In genomic region chrX:1591102-1591862, GRCh38 we compare ENCODE assay signal across 8 cellular contexts. TPM values are rescaled to one million over a fixed set of nuclear protein-coding genes. Genes with fewer than 3 reads are reported as not detected.
DNase-seq lines count a peak whose midpoint lies in the region; ATAC-seq, FAIRE-seq and TF ChIP-seq lines count a peak whose summit lies in the region.

TSS of gene AKAP17A (plus strand) at chrX:1591604. CDS start at chrX:1593463, 1,859 bp downstream.

- peak within 1 kb of the TSS; percentile 92 for H3K4me3 ChIP-seq in OCI-LY1 (ENCODE audit: low read depth, low read length, poor library complexity, severe bottlenecking)
- peak within 1 kb of the TSS; percentile 76 to 96 (median 90) for H3K4me3 ChIP-seq in endothelial cell of umbilical vein (replicated peaks in 1 of 3; ENCODE audit: insufficient read depth in 1 of 3, low read depth in 1 of 3, low read length in 3 of 3)

- peak within 1 kb of the TSS; percentile 79 for H3K27ac Mint-ChIP-seq in Calu3 (ENCODE audit: unreplicated experiment)
- peak within 1 kb of the TSS; percentile 98 for H3K27ac Mint-ChIP-seq in mesothelial cell of epicardium

- dilution Hi-C loops in endothelial cell of umbilical vein (cut with MboI; ENCODE audit: extremely low pct_ligation_motif_present, low sequenced_read_pairs) = no loop called here

- peak within 1 kb of the TSS; percentile 92 for H3K27ac ChIP-seq in OCI-LY1 (ENCODE audit: low read depth, low read length, poor library complexity, severe bottlenecking)
- H3K27ac ChIP-seq in endothelial cell of umbilical vein (ENCODE audit: insufficient read depth, low read depth, low read length) = peak within 1 kb of the TSS; percentile 89

- BruUV-seq in Calu3 (replicated peaks; lab: Mats Ljungman, UMichigan) = no TSS peak
- BruUV-seq in endothelial cell of umbilical vein (replicated peaks; lab: Mats Ljungman, UMichigan) = no TSS peak

- H3K79me2 ChIP-seq in OCI-LY1 (ENCODE audit: insufficient read depth, low read length) = peaks cover 26% of the 10 kb centered on the region
- peaks cover 40% of the 10 kb centered on the region for H3K79me2 ChIP-seq in endothelial cell of umbilical vein (ENCODE audit: control insufficient read depth, insufficient read depth, low read length)

- H3K4me1 Mint-ChIP-seq in Calu3 (ENCODE audit: low read depth, unreplicated experiment) (no peaks in the 10 kb centered on the region), mesothelial cell of epicardium (peaks cover 9% of the 10 kb centered on the region)

- peak within 1 kb of the TSS; percentile 83 for H3K4me3 Mint-ChIP-seq in Calu3 (ENCODE audit: low read depth, unreplicated experiment)
- peak within 1 kb of the TSS; percentile 93 for H3K4me3 Mint-ChIP-seq in mesothelial cell of epicardium

- DNase-seq in Calu3 (peak; percentile 97), HuH-7 (ENCODE audit: low spot score) (peak; percentile 82), endothelial cell of umbilical vein (ENCODE audit: low read depth, low spot score) (peak; percentile 95), mesothelial cell of epicardium (ENCODE audit: low spot score in 2 of 2, unreplicated experiment in 2 of 2) (peak; percentile 97 to 99)
- peak; percentile 99 for DNase-seq in activated CD8-positive, alpha-beta memory T cell treated with anti-CD3 and anti-CD28 coated beads, Interleukin-2, amount 50 U/mL, for 4 hours
- peak; percentile 93 to 99 for DNase-seq in stimulated activated CD8-positive, alpha-beta memory T cell treated with anti-CD3 and anti-CD28 coated beads, Interleukin-15, amount 100 ng/mL, for 4 hours (ENCODE audit: low read depth in 2 of 2)

- POLR2A ChIA-PET in endothelial cell of umbilical vein (lab: Charles Lee) = no interaction called here

- H3K9ac ChIP-seq in OCI-LY1 (ENCODE audit: low read length) = peak within 1 kb of the TSS; percentile 87
- peak within 1 kb of the TSS; percentile 97 for H3K9ac ChIP-seq in endothelial cell of umbilical vein (replicated peaks; ENCODE audit: extremely low read depth, insufficient read depth, low read length)

- peak; percentile 77 for ATAC-seq in GM21515 (IDR thresholded peaks at IDR 0.05; ENCODE audit: unreplicated experiment)

- FAIRE-seq in endothelial cell of umbilical vein (lab: Jason Lieb, UNC) = peak; percentile 73

- H3K27me3 Mint-ChIP-seq in Calu3 (ENCODE audit: unreplicated experiment) (no peaks in the 10 kb centered on the region), mesothelial cell of epicardium (ENCODE audit: low read depth) (no peaks in the 10 kb centered on the region)

- TF ChIP-seq CTCF in Calu3 (IDR thresholded peaks at IDR 0.05; ENCODE audit: unreplicated experiment) (no peak), OCI-LY1 (IDR thresholded peaks at IDR 0.05; ENCODE audit: low read length) (no peak), endothelial cell of umbilical vein (IDR thresholded peaks at IDR 0.05; ENCODE audit: extremely low read depth in 1 of 2, insufficient read depth in 1 of 2, low read depth in 1 of 2, low read length in 2 of 2) (no peak), mesothelial cell of epicardium (IDR thresholded peaks at IDR 0.05; ENCODE audit: unreplicated experiment) (no peak)

- H3K9me1 ChIP-seq in endothelial cell of umbilical vein (replicated peaks; ENCODE audit: control insufficient read depth, extremely low read depth, insufficient read depth, low read length) = no peaks in the 10 kb centered on the region

- H3K4me2 ChIP-seq in OCI-LY1 (ENCODE audit: low read length) = peak within 1 kb of the TSS; percentile 91
- peak within 1 kb of the TSS; percentile 71 for H3K4me2 ChIP-seq in endothelial cell of umbilical vein (ENCODE audit: insufficient read depth, low read length)

- CTCF ChIA-PET in Calu3 (lab: Charles Lee) = no interaction called here
- CTCF ChIA-PET in endothelial cell of umbilical vein (lab: Charles Lee) = no interaction called here

- H3K36me3 Mint-ChIP-seq in Calu3 (ENCODE audit: insufficient read depth, unreplicated experiment) (peaks cover 47% of the 10 kb centered on the region), mesothelial cell of epicardium (peaks cover 11% of the 10 kb centered on the region)

- no peaks in the 10 kb centered on the region for H3K9me2 ChIP-seq in OCI-LY1 (ENCODE audit: low read depth, low read length)

- TF ChIP-seq POLR2A in endothelial cell of umbilical vein (IDR thresholded peaks at IDR 0.05; ENCODE audit: low read depth, low read length) = peak; percentile 88

- H2AFZ ChIP-seq in OCI-LY1 (ENCODE audit: low read length) (no peak within 1 kb of the TSS; the same call in 1 of the 2 replicates), endothelial cell of umbilical vein (ENCODE audit: low read depth, low read length) (peak within 1 kb of the TSS; percentile 39)

- peaks cover 32% of the 10 kb centered on the region for H3K4me1 ChIP-seq in OCI-LY1 (ENCODE audit: insufficient read depth, low read length, severe bottlenecking)
- peaks cover 2% of the 10 kb centered on the region for H3K4me1 ChIP-seq in endothelial cell of umbilical vein (ENCODE audit: control insufficient read depth, extremely low read depth, insufficient read depth, low read length)

- H3K9me3 Mint-ChIP-seq in Calu3 (ENCODE audit: low read depth, unreplicated experiment) (no peaks in the 10 kb centered on the region), mesothelial cell of epicardium (no peaks in the 10 kb centered on the region)

- H3F3A ChIP-seq in OCI-LY1 (ENCODE audit: insufficient read depth, low read length) = peaks cover 17% of the 10 kb centered on the region; the same call in 1 of the 2 replicates

- no peaks in the 10 kb centered on the region for H3K27me3 ChIP-seq in OCI-LY1 (ENCODE audit: insufficient read depth, low read length)
- no peaks in the 10 kb centered on the region for H3K27me3 ChIP-seq in endothelial cell of umbilical vein (ENCODE audit: control insufficient read depth in 2 of 2, insufficient read depth in 2 of 2, low read length in 2 of 2)

- H3K36me3 ChIP-seq in OCI-LY1 (ENCODE audit: insufficient read depth, low read length) (peaks cover 33% of the 10 kb centered on the region), endothelial cell of umbilical vein (ENCODE audit: control insufficient read depth in 2 of 2, extremely low read depth in 1 of 2, insufficient read depth in 2 of 2, low read length in 2 of 2) (peaks cover 6 to 23% of the 10 kb centered on the region in 2 experiments)

- H3K9me3 ChIP-seq in OCI-LY1 (ENCODE audit: low read length) (no peaks in the 10 kb centered on the region), endothelial cell of umbilical vein (replicated peaks; ENCODE audit: control insufficient read depth, insufficient read depth, low read length) (no peaks in the 10 kb centered on the region)

- no peaks in the 10 kb centered on the region for H4K20me1 ChIP-seq in OCI-LY1 (ENCODE audit: insufficient read depth, low read length)
- no peaks in the 10 kb centered on the region for H4K20me1 ChIP-seq in endothelial cell of umbilical vein (replicated peaks; ENCODE audit: control insufficient read depth, extremely low read depth, insufficient read depth, low read length)

- intact Hi-C loops in Calu3 (cut with micrococcal nuclease; ENCODE audit: unreplicated experiment) (no loop called here), endothelial cell of umbilical vein (cut with micrococcal nuclease) (loop anchor here (1.0 to 5.0 kb wide), 3 partner anchors 138 to 1002 kb away; partner anchors contain the start of gene SLC25A6)

TF ChIP-seq in endothelial cell of umbilical vein, 7 proteins besides CTCF, POLR2A, EP300 and RAD21:
- TF ChIP-seq MAX (IDR thresholded peaks at IDR 0.05; ENCODE audit: insufficient read depth, insufficient read length) = no peak
- peak; percentile 24 for TF ChIP-seq FOS (IDR thresholded peaks at IDR 0.05; ENCODE audit: borderline replicate concordance, insufficient read depth, low read length)
- TF ChIP-seq JUN (IDR thresholded peaks at IDR 0.05; ENCODE audit: borderline replicate concordance, insufficient read depth, insufficient read length, low read depth) = peak; percentile 24
- TF ChIP-seq GATA2 (IDR thresholded peaks at IDR 0.05; ENCODE audit: insufficient read depth, insufficient read length, low read depth, low read length) = no peak
- TF ChIP-seq POLR2AphosphoS5 (IDR thresholded peaks at IDR 0.05; ENCODE audit: insufficient read depth, low read depth, low read length) = peak; percentile 93

RNA-seq across cellular contexts. Expression of gene AKAP17A, which starts in this region (rescaled TPM):
- 39.4 and 39.9 TPM in 2 replicates for total RNA-seq in Calu3 (2022)
- 39.7 and 45.5 TPM in 2 replicates for total RNA-seq in endothelial cell of umbilical vein
- 25.9 TPM in 2 replicates for polyA plus RNA-seq in endothelial cell of umbilical vein
- polyA plus RNA-seq in endothelial cell of umbilical vein (2011; cell fraction: cytosol; rRNA removed) = 13.3 and 21.4 TPM in 2 replicates
- polyA plus RNA-seq in endothelial cell of umbilical vein (2011; cell fraction: nucleus; rRNA removed) = 184 and 189 TPM in 2 replicates
- polyA plus RNA-seq in endothelial cell of umbilical vein (2012) = 23.6 and 32.2 TPM in 2 replicates
- 8.8 and 12.6 TPM in 2 replicates for polyA minus RNA-seq in endothelial cell of umbilical vein
- polyA minus RNA-seq in endothelial cell of umbilical vein (2011; cell fraction: cytosol; rRNA and poly(A)+ RNA removed) = 6.5 TPM
- 19.0 and 28.8 TPM in 2 replicates for polyA minus RNA-seq in endothelial cell of umbilical vein (2011; cell fraction: nucleus; rRNA and poly(A)+ RNA removed)
- 74.0 to 77.0 TPM (median 74.8 TPM) in 3 replicates for total RNA-seq in mesothelial cell of epicardium

Comparison
In these comparisons a context has a peak if more than half of its experiments do, and no peak if none do; other contexts are left out.
1. Peak in every context shown above with its lines: DNase-seq, ATAC-seq, H3K4me3 ChIP-seq and H3K27ac ChIP-seq.